1 cellular context compared by ENCODE assay signal in the genomic region with DNA sequence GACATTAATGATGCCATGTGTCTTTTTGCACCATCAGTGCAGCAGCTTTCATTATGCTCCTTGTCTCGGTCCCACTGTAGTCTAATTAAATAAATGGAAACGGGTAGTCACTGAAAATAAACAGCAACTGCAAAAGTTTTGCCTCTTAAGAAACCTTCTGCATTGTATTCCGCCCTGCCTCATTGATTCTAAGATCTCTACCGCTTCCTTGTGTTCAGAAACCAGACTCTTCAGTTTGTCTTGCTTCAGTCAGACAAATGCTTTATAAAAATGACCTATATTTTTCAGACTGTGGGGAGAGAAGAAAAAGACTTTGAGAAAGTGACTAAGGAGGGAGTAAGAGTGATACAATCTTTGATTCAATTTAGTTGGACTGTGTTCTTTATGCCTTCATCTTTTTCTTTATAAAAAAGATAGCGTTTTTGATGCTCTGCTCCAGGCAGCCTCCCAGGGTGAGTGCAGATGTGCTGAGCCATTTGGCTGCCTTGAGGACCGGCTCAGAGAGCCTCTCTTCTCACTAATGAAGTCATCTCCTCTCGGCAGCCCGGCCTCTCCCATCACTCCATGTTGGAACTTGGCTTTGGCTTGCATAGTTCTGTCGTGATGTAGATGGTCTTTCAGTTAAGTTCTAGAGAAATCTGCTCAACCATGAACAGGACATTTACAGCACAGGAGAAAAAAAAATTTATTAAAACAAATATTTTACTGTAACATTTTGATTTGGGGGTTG.
TF ChIP-seq lines count a peak whose summit lies in the region.

No MANE protein-coding gene starts in this region.

TF ChIP-seq in HCT116, 20 proteins besides CTCF, POLR2A, EP300 and RAD21 (continued from another document):
- TF ChIP-seq, protein P1, sequence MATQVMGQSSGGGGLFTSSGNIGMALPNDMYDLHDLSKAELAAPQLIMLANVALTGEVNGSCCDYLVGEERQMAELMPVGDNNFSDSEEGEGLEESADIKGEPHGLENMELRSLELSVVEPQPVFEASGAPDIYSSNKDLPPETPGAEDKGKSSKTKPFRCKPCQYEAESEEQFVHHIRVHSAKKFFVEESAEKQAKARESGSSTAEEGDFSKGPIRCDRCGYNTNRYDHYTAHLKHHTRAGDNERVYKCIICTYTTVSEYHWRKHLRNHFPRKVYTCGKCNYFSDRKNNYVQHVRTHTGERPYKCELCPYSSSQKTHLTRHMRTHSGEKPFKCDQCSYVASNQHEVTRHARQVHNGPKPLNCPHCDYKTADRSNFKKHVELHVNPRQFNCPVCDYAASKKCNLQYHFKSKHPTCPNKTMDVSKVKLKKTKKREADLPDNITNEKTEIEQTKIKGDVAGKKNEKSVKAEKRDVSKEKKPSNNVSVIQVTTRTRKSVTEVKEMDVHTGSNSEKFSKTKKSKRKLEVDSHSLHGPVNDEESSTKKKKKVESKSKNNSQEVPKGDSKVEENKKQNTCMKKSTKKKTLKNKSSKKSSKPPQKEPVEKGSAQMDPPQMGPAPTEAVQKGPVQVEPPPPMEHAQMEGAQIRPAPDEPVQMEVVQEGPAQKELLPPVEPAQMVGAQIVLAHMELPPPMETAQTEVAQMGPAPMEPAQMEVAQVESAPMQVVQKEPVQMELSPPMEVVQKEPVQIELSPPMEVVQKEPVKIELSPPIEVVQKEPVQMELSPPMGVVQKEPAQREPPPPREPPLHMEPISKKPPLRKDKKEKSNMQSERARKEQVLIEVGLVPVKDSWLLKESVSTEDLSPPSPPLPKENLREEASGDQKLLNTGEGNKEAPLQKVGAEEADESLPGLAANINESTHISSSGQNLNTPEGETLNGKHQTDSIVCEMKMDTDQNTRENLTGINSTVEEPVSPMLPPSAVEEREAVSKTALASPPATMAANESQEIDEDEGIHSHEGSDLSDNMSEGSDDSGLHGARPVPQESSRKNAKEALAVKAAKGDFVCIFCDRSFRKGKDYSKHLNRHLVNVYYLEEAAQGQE (IDR thresholded peaks at IDR 0.05; ENCODE audit: low read depth): no peak
- TF ChIP-seq EGR1 (IDR thresholded peaks at IDR 0.05; ENCODE audit: low read depth) (no peak), ZFX (IDR thresholded peaks at IDR 0.05) (no peak), POLR2AphosphoS5 (IDR thresholded peaks at IDR 0.05; ENCODE audit: low read depth, low read length) (no peak), ZNF274 (IDR thresholded peaks at IDR 0.05; ENCODE audit: low read depth, low read length) (no peak), FOSL1 (IDR thresholded peaks at IDR 0.05; ENCODE audit: low read depth) (no peak)
